Comparison of ENCODE assay signal across 20 cellular contexts in genomic region chr16:75497558-75497957, GRCh38. TPM values are rescaled to one million over a fixed set of nuclear protein-coding genes. Genes with fewer than 3 reads are reported as not detected.
"Had no signal": no experiment of that assay in that cellular context is flagged by ENCODE, and none has a peak within 500 bp of the region (broad histone marks: within the 10 kb centered on the region; RNA-seq: fewer than 3 reads in every experiment).

No MANE protein-coding gene starts in this region.

- H3K36me3 Mint-ChIP-seq: activated naive CD8-positive, alpha-beta T cell treated with anti-CD3 and anti-CD28 coated beads, Interleukin-2, amount 10 ng/mL, durations not matched to agents 7 days and 5 days had no signal

- H3K27ac Mint-ChIP-seq: activated CD4-positive, alpha-beta memory T cell treated with anti-CD3 and anti-CD28 coated beads, Interleukin-2, amount 10 ng/mL, durations not matched to agents 7 days and 5 days; activated CD4-positive, alpha-beta T cell treated with anti-CD3 and anti-CD28 coated beads for 36 hours; activated naive CD8-positive, alpha-beta T cell treated with anti-CD3 and anti-CD28 coated beads, Interleukin-2, amount 10 ng/mL, durations not matched to agents 7 days and 5 days; activated T-cell treated with anti-CD3 and anti-CD28 coated beads, Interleukin-2, amount 50 U/mL, for 72 hours; nephron progenitor cell; stimulated activated naive CD8-positive, alpha-beta T cell treated with anti-CD3 and anti-CD28 coated beads, Interleukin-15, Interleukin-2, amounts not matched to agents 100 ng/mL and 50 ng/mL, for 24 hours had no signal

- FAIRE-seq: kidney had no signal

- H3K27ac ChIP-seq: testis, uterus had no signal

- H3K4me3 Mint-ChIP-seq: activated CD4-positive, alpha-beta memory T cell treated with anti-CD3 and anti-CD28 coated beads, Interleukin-2, amount 10 ng/mL, durations not matched to agents 7 days and 5 days; activated CD4-positive, alpha-beta T cell treated with anti-CD3 and anti-CD28 coated beads for 36 hours; activated naive CD8-positive, alpha-beta T cell treated with anti-CD3 and anti-CD28 coated beads, Interleukin-2, amount 10 ng/mL, durations not matched to agents 7 days and 5 days; activated T-cell treated with anti-CD3 and anti-CD28 coated beads, Interleukin-2, amount 50 U/mL, for 72 hours; nephron progenitor cell; stimulated activated naive CD8-positive, alpha-beta T cell treated with anti-CD3 and anti-CD28 coated beads, Interleukin-15, Interleukin-2, amounts not matched to agents 100 ng/mL and 50 ng/mL, for 24 hours had no signal

- H3K4me3 ChIP-seq: gastroesophageal sphincter, left ventricle myocardium inferior, testis, uterus had no signal

- ATAC-seq: activated CD4-positive, alpha-beta T cell treated with anti-CD3 and anti-CD28 coated beads for 36 hours; activated T-cell treated with anti-CD3 and anti-CD28 coated beads, Interleukin-2, amount 50 U/mL, for 72 hours; gastroesophageal sphincter had no signal

- H3K9me3 Mint-ChIP-seq: activated CD4-positive, alpha-beta memory T cell treated with anti-CD3 and anti-CD28 coated beads, Interleukin-2, amount 10 ng/mL, durations not matched to agents 7 days and 5 days; activated naive CD8-positive, alpha-beta T cell treated with anti-CD3 and anti-CD28 coated beads, Interleukin-2, amount 10 ng/mL, durations not matched to agents 7 days and 5 days; activated T-cell treated with anti-CD3 and anti-CD28 coated beads, Interleukin-2, amount 50 U/mL, for 72 hours; nephron progenitor cell; stimulated activated naive CD8-positive, alpha-beta T cell treated with anti-CD3 and anti-CD28 coated beads, Interleukin-15, Interleukin-2, amounts not matched to agents 100 ng/mL and 50 ng/mL, for 24 hours had no signal

- H3K9me3 ChIP-seq: gastroesophageal sphincter, left ventricle myocardium inferior, testis, uterus had no signal

- H3K36me3 ChIP-seq: gastroesophageal sphincter, left ventricle myocardium inferior, uterus had no signal

- H3K27me3 ChIP-seq: gastroesophageal sphincter, testis, uterus had no signal

- H3K4me1 ChIP-seq: testis had no signal

- DNase-seq: activated CD4-positive, alpha-beta memory T cell treated with anti-CD3 and anti-CD28 coated beads, Interleukin-2, amount 10 ng/mL, durations not matched to agents 7 days and 5 days; activated CD4-positive, alpha-beta T cell treated with anti-CD3 and anti-CD28 coated beads for 36 hours; activated gamma-delta T cell treated with Interleukin-2 at 50 U/mL for 16 hours; activated naive CD8-positive, alpha-beta T cell treated with anti-CD3 and anti-CD28 coated beads, Interleukin-2, amount 10 ng/mL, durations not matched to agents 7 days and 5 days; activated T-cell treated with anti-CD3 and anti-CD28 coated beads, Interleukin-2, amount 50 U/mL, for 72 hours; aorta; central memory CD4-positive, alpha-beta T cell; effector memory CD4-positive, alpha-beta T cell; kidney; left ventricle myocardium inferior; mesendoderm; nephron progenitor cell; retina; stimulated activated CD4-positive, alpha-beta T cell treated with anti-CD3 and anti-CD28 coated beads, Interleukin-15, amount 100 ng/mL, for 24 hours; stimulated activated CD4-positive, alpha-beta T cell treated with anti-CD3 and anti-CD28 coated beads, Interleukin-4, amount 100 ng/mL, for 24 hours; T1000; testis; uterus had no signal

RNA-seq across cellular contexts. Expression of gene CHST6, which starts 2.3 kb away (rescaled TPM):
- total RNA-seq: activated CD4-positive, alpha-beta memory T cell treated with anti-CD3 and anti-CD28 coated beads, Interleukin-2, amount 10 ng/mL, durations not matched to agents 7 days and 5 days; activated CD4-positive, alpha-beta T cell treated with anti-CD3 and anti-CD28 coated beads for 36 hours had no signal

RNA-seq across cellular contexts. Expression of gene CHST5, which starts 38.4 kb away (rescaled TPM):
- total RNA-seq: activated naive CD8-positive, alpha-beta T cell treated with anti-CD3 and anti-CD28 coated beads, Interleukin-2, amount 10 ng/mL, durations not matched to agents 7 days and 5 days; aorta; gastroesophageal sphincter had no signal
